11 cellular contexts compared by ENCODE assay signal in genomic region chr4:124708517-124709300, GRCh38. TPM values are rescaled to one million over a fixed set of nuclear protein-coding genes. Genes with fewer than 3 reads are reported as not detected.
DNase-seq lines count a peak whose midpoint lies in the region; ATAC-seq, FAIRE-seq and TF ChIP-seq lines count a peak whose summit lies in the region.
"Had no signal": no experiment of that assay in that cellular context is flagged by ENCODE, and none has a peak within 500 bp of the region (broad histone marks: within the 10 kb centered on the region; RNA-seq: fewer than 3 reads in every experiment).

No MANE protein-coding gene starts in this region.

- H3K9ac ChIP-seq in KMS-11 (no peak overlapping the region), K562 (ENCODE audit: insufficient read depth in 1 of 2, low read depth in 2 of 2, low read length in 2 of 2) (no peak overlapping the region; a peak in 1 of 4 replicates)

- peaks cover 0 to 3% of the 10 kb centered on the region in 2 donors for H3K9me3 Mint-ChIP-seq in effector memory CD8-positive, alpha-beta T cell

- no peak overlapping the region for H3K27ac ChIP-seq in KMS-11
- H3K27ac ChIP-seq in K562 (ENCODE audit: extremely low read depth, low read depth, low read length): no peak overlapping the region
- H3K27ac ChIP-seq in lower lobe of right lung: no peak overlapping the region
- H3K27ac ChIP-seq: ovary had no signal

- no TSS peak for BruUV-seq in K562 (replicated peaks; lab: Mats Ljungman, UMichigan)

- H2AFZ ChIP-seq in KMS-11 (ENCODE audit: low read depth) (no peak overlapping the region), K562 (ENCODE audit: low read depth, low read length) (no peak overlapping the region)

- no peak for TF ChIP-seq RAD21 in K562 (CRISPR knock-in tag; conservative IDR thresholded peaks at IDR 0.05 in 1 of 2, IDR thresholded peaks at IDR 0.05 in 1 of 2)

- intact Hi-C loops in K562 (cut with micrococcal nuclease) (no loop called here), lower lobe of right lung (cut with DNase I) (no loop called here)

- H3K79me2 ChIP-seq in KMS-11 (ENCODE audit: insufficient read depth, low read depth) (peaks cover 34% of the 10 kb centered on the region), K562 (ENCODE audit: control insufficient read depth, insufficient read depth, low read length) (peaks cover 65% of the 10 kb centered on the region)

- H3K4me1 Mint-ChIP-seq in effector memory CD8-positive, alpha-beta T cell (ENCODE audit: low read depth in 2 of 2): peaks cover 4 to 6% of the 10 kb centered on the region in 2 donors

- no peaks in the 10 kb centered on the region for H3K9me1 ChIP-seq in K562 (ENCODE audit: control insufficient read depth, insufficient read depth, low read length)

- peak overlapping the region; percentile 35 for H3K4me3 ChIP-seq in AG04449 (ENCODE audit: low read depth, low read length)
- H3K4me3 ChIP-seq in KMS-11 (IDR thresholded peaks at IDR 0.05; ENCODE audit: insufficient read depth, low read depth, low read length): no peak overlapping the region
- no peak overlapping the region for H3K4me3 ChIP-seq in K562
- peak overlapping the region; percentile 85 for H3K4me3 ChIP-seq in lower lobe of right lung
- H3K4me3 ChIP-seq: ovary had no signal

- no peaks in the 10 kb centered on the region for H3K36me3 ChIP-seq in KMS-11 (ENCODE audit: insufficient read depth)
- H3K36me3 ChIP-seq in K562 (ENCODE audit: control insufficient read depth, insufficient read depth, low read length): peaks cover 11% of the 10 kb centered on the region
- H3K36me3 ChIP-seq in lower lobe of right lung: no peaks in the 10 kb centered on the region
- H3K36me3 ChIP-seq: ovary had no signal

- H3K9me3 ChIP-seq in K562 (replicated peaks; ENCODE audit: control insufficient read depth, insufficient read depth, low read depth, low read length) (no peaks in the 10 kb centered on the region), lower lobe of right lung (no peaks in the 10 kb centered on the region)
- H3K9me3 ChIP-seq: BE2C, ovary had no signal

- POLR2A ChIA-PET in AG04449 (lab: Yijun Ruan, JAX) (no interaction called here), K562 (lab: Yijun Ruan, JAX) (interaction anchor here (2.6 kb wide), 1 partner anchor 10 kb away, joined by 7 read pairs; no protein-coding TSS in a partner anchor)

- H3K4me3 Mint-ChIP-seq in effector memory CD8-positive, alpha-beta T cell: no peak overlapping the region

- in situ Hi-C loops in K562 (cut with MboI): no loop called here

- peaks cover 3% of the 10 kb centered on the region for H3K36me3 Mint-ChIP-seq in effector memory CD8-positive, alpha-beta T cell (ENCODE audit: insufficient read depth)

- H4K20me1 ChIP-seq in KMS-11 (ENCODE audit: insufficient read depth) (no peaks in the 10 kb centered on the region), K562 (replicated peaks; ENCODE audit: control insufficient read depth, insufficient read depth, low read length) (no peaks in the 10 kb centered on the region)

- DNase-seq in AG04449 (ENCODE audit: low read depth, low spot score) (no peak), K562 (ENCODE audit: extremely low read depth in 1 of 4, low spot score in 3 of 4) (no peak), lower lobe of right lung (no peak), erythroblast (lab: John Stamatoyannopoulos, UW) (no peak), DMS153 (lab: John Stamatoyannopoulos, UW) (no peak)
- no peak for DNase-seq in effector memory CD8-positive, alpha-beta T cell
- DNase-seq: BE2C, NCI-H774, ovary had no signal

- TF ChIP-seq CTCF in AG04449 (IDR thresholded peaks at IDR 0.05; ENCODE audit: insufficient read depth, low read length, missing control alignments) (no peak), KMS-11 (conservative IDR thresholded peaks at IDR 0.05; ENCODE audit: low read depth, low read length) (no peak), K562 (IDR thresholded peaks at IDR 0.05 in 2 of 3, conservative IDR thresholded peaks at IDR 0.05 in 1 of 3; ENCODE audit: insufficient read depth in 2 of 3, low read depth in 1 of 3, low read length in 3 of 3) (no peak), lower lobe of right lung (IDR thresholded peaks at IDR 0.05) (no peak)

- TF ChIP-seq EP300 in K562 (IDR thresholded peaks at IDR 0.05; ENCODE audit: low read length): no peak

- CTCF ChIA-PET in AG04449 (lab: Yijun Ruan, JAX) (interaction anchor here (1.6 kb wide), 1 partner anchor 20 kb away, joined by 3 read pairs; no protein-coding TSS in a partner anchor), K562 (lab: Yijun Ruan, JAX; ENCODE audit: low intra/inter-chr PET ratio) (no interaction called here)

- no peak overlapping the region for H3K27ac Mint-ChIP-seq in effector memory CD8-positive, alpha-beta T cell

- no peak for ATAC-seq in K562
- ATAC-seq in lower lobe of right lung: no peak
- no peak for ATAC-seq in effector memory CD8-positive, alpha-beta T cell (replicated peaks)
- ATAC-seq in HG03354 (IDR thresholded peaks at IDR 0.05; ENCODE audit: poor library complexity, severe bottlenecking, unreplicated experiment): no peak

- peak; percentile 29 for FAIRE-seq in K562 (lab: Jason Lieb, UNC)

- no peaks in the 10 kb centered on the region for H3K27me3 ChIP-seq in KMS-11 (ENCODE audit: insufficient read depth, low read depth)
- H3K27me3 ChIP-seq in K562 (ENCODE audit: control insufficient read depth in 2 of 2, insufficient read depth in 2 of 2, low read length in 2 of 2): no peaks in the 10 kb centered on the region
- no peaks in the 10 kb centered on the region for H3K27me3 ChIP-seq in lower lobe of right lung (ENCODE audit: low read depth)
- H3K27me3 ChIP-seq: BE2C, ovary had no signal

- peaks cover 44% of the 10 kb centered on the region for H3K4me1 ChIP-seq in KMS-11 (ENCODE audit: low read depth, poor library complexity, severe bottlenecking)
- peaks cover 9 to 10% of the 10 kb centered on the region in 2 experiments for H3K4me1 ChIP-seq in K562 (replicated peaks in 1 of 2; ENCODE audit: control insufficient read depth in 2 of 2, insufficient read depth in 2 of 2, low read length in 2 of 2)
- H3K4me1 ChIP-seq in lower lobe of right lung: peaks cover 31% of the 10 kb centered on the region

- 27% methylated on average over 1 of the region's 1 CpG for WGBS in K562 (ENCODE audit: insufficient coverage, low coverage, missing lambda C conversion rate)

- peaks cover 5 to 9% of the 10 kb centered on the region in 2 donors for H3K27me3 Mint-ChIP-seq in effector memory CD8-positive, alpha-beta T cell

- TF ChIP-seq POLR2A in K562 (conservative IDR thresholded peaks at IDR 0.05) (no peak), erythroblast (IDR thresholded peaks at IDR 0.05; ENCODE audit: low read length) (no peak)

- H3K4me2 ChIP-seq in KMS-11 (peak overlapping the region; percentile 34), K562 (ENCODE audit: insufficient read depth, low read length) (no peak overlapping the region; the same call in 1 of the 2 replicates)

TF ChIP-seq in K562, 482 proteins besides CTCF, POLR2A, EP300 and RAD21 (continues in another document):
- peak; percentile 79 to 83 for TF ChIP-seq KDM1A (IDR thresholded peaks at IDR 0.05)
- peak; percentile 50; the same call in 1 of the 2 replicates for TF ChIP-seq PHF21A (IDR thresholded peaks at IDR 0.05; ENCODE audit: borderline replicate concordance, low read depth)
- TF ChIP-seq BCOR (IDR thresholded peaks at IDR 0.05): peak; percentile 77
- no peak for TF ChIP-seq YBX1 (IDR thresholded peaks at IDR 0.05)
- 0 out of 4 replicates have a peak, but pooled peaks of 1 of the 2 experiments have one; percentile 12 for TF ChIP-seq HDAC1 (IDR thresholded peaks at IDR 0.05)
- TF ChIP-seq, protein P1, sequence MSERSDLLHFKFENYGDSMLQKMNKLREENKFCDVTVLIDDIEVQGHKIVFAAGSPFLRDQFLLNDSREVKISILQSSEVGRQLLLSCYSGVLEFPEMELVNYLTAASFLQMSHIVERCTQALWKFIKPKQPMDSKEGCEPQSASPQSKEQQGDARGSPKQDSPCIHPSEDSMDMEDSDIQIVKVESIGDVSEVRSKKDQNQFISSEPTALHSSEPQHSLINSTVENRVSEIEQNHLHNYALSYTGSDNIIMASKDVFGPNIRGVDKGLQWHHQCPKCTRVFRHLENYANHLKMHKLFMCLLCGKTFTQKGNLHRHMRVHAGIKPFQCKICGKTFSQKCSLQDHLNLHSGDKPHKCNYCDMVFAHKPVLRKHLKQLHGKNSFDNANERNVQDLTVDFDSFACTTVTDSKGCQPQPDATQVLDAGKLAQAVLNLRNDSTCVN (CRISPR knock-in tag; IDR thresholded peaks at IDR 0.05): 0 out of 2 replicates have a peak, but pooled peaks have one; percentile 40
- TF ChIP-seq THRB (CRISPR knock-in tag; conservative IDR thresholded peaks at IDR 0.05): 0 out of 2 replicates have a peak, but pooled peaks have one; percentile 65
- no peak for TF ChIP-seq SRSF7 (optimal IDR thresholded peaks at IDR 0.05; ENCODE audit: low read depth, low read length)
- TF ChIP-seq RBM25 (IDR thresholded peaks at IDR 0.05; ENCODE audit: low read depth, low read length, severe bottlenecking): peak; percentile 74

RNA-seq across cellular contexts. Expression of gene ANKRD50, which starts 3.8 kb away (rescaled TPM):
- total RNA-seq in K562 (2011; cell fraction: chromatin; rRNA removed; ENCODE audit: low replicate concordance): 5.9 and 20.5 TPM in 2 replicates
- 4.0 and 5.9 TPM in 2 replicates for total RNA-seq in K562 (2011; cell fraction: nucleolus; rRNA removed)
- total RNA-seq in K562 (2011; cell fraction: nucleoplasm; rRNA removed): 8.0 and 10.3 TPM in 2 replicates
- total RNA-seq in K562 (2014; rRNA removed) (5.0 and 5.2 TPM in 2 replicates), K562 (2014; rRNA removed; fragmentation: Illumina TruSeq; extraction: Trizol) (6.7 and 7.1 TPM in 2 replicates), K562 (2015; rRNA removed; fragmentation: Illumina TruSeq; extraction: Trizol) (7.8 TPM in 2 replicates), K562 (2021) (7.5 and 8.0 TPM in 2 replicates), lower lobe of right lung (22.5 TPM)
- polyA plus RNA-seq in K562 (2011; rRNA removed) (6.2 TPM in 2 replicates), K562 (2014; fragmentation: Illumina TruSeq; extraction: Trizol) (5.6 and 6.3 TPM in 2 replicates), K562 (2014; fragmentation: Nextera tagmentation; extraction: Ambion mirVana) (1 to 10 TPM; 2.0 TPM), K562 (2014; rRNA removed) (3.7 and 3.9 TPM in 2 replicates)
- 1.4 and 3.5 TPM in 2 replicates for polyA plus RNA-seq in K562 (2011; cell fraction: cytosol; rRNA removed)
- polyA plus RNA-seq in K562 (2011; cell fraction: nucleus; rRNA removed): 4.7 and 6.6 TPM in 2 replicates
- polyA plus RNA-seq in K562 (2012): 4.3 and 5.9 TPM in 2 replicates
- polyA minus RNA-seq in K562 (2011; rRNA and poly(A)+ RNA removed): 43.3 and 50.5 TPM in 2 replicates
- polyA minus RNA-seq in K562 (2011; cell fraction: cytosol; rRNA and poly(A)+ RNA removed): 9.6 and 10.3 TPM in 2 replicates
- 12.1 and 28.3 TPM in 2 replicates for polyA minus RNA-seq in K562 (2011; cell fraction: nucleus; rRNA and poly(A)+ RNA removed)

Comparison
In these comparisons a context has a peak if more than half of its experiments do, and no peak if none do; other contexts are left out.
1. H3K4me3 ChIP-seq: peak in AG04449 (single experiment) and lower lobe of right lung (single experiment); none in KMS-11 (single experiment) and K562 (single experiment).